In genomic region chr2:181290182-181290581, GRCh38 we compare ENCODE assay signal across 26 cellular contexts.
"Had no signal": no experiment of that assay in that cellular context is flagged by ENCODE, and none has a peak within 500 bp of the region (broad histone marks: within the 10 kb centered on the region; RNA-seq: fewer than 3 reads in every experiment).

No MANE protein-coding gene starts in this region.

- H3K36me3 ChIP-seq: esophagus squamous epithelium, lower lobe of right lung, ovary, sigmoid colon, suprapubic skin, transverse colon, upper lobe of right lung, uterus had no signal

- ATAC-seq: effector memory CD8-positive, alpha-beta T cell; left ventricle myocardium superior; lower lobe of right lung; naive thymus-derived CD8-positive, alpha-beta T cell; psoas muscle; right cardiac atrium; stimulated activated memory B cell treated with anti-CD40 and anti-IgM and Interleukin-4, amounts not matched to agents 10 μg/mL and 1 μg/mL and 100 μg/mL, for 72 hours; upper lobe of right lung had no signal

- DNase-seq: cortex of kidney; effector memory CD8-positive, alpha-beta T cell; erythroblast; esophagus squamous epithelium; foreskin melanocyte; hypothalamus; immature natural killer cell; islet precursor cell; left ventricle myocardium superior; lower lobe of right lung; naive thymus-derived CD8-positive, alpha-beta T cell; nephron progenitor cell; occipital lobe; ovary; posterior cingulate gyrus; psoas muscle; right cardiac atrium; sigmoid colon; stimulated activated CD4-positive, alpha-beta T cell treated with anti-CD3 and anti-CD28 coated beads, Interleukin-2, amount 100 ng/mL, for 24 hours; stimulated activated CD4-positive, alpha-beta T cell treated with anti-CD3 and anti-CD28 coated beads, Interleukin-4, amount 100 ng/mL, for 24 hours; transverse colon; upper lobe of right lung; uterus had no signal

- H3K36me3 Mint-ChIP-seq: stimulated activated memory B cell treated with anti-CD40 and anti-IgM and Interleukin-4, amounts not matched to agents 10 μg/mL and 1 μg/mL and 100 μg/mL, for 72 hours had no signal

- H3K9me3 Mint-ChIP-seq: effector memory CD8-positive, alpha-beta T cell; stimulated activated memory B cell treated with anti-CD40 and anti-IgM and Interleukin-4, amounts not matched to agents 10 μg/mL and 1 μg/mL and 100 μg/mL, for 72 hours had no signal

- H3K27ac ChIP-seq: esophagus squamous epithelium, lower lobe of right lung, ovary, psoas muscle, sigmoid colon, suprapubic skin, transverse colon, upper lobe of right lung, uterus had no signal

- H3K27me3 Mint-ChIP-seq: effector memory CD8-positive, alpha-beta T cell; naive thymus-derived CD8-positive, alpha-beta T cell; stimulated activated memory B cell treated with anti-CD40 and anti-IgM and Interleukin-4, amounts not matched to agents 10 μg/mL and 1 μg/mL and 100 μg/mL, for 72 hours; stimulated activated naive CD8-positive, alpha-beta T cell treated with anti-CD3 and anti-CD28 coated beads, Interleukin-15, Interleukin-2, amounts not matched to agents 100 ng/mL and 50 ng/mL, for 24 hours had no signal

- H3K4me1 Mint-ChIP-seq: nephron progenitor cell; stimulated activated memory B cell treated with anti-CD40 and anti-IgM and Interleukin-4, amounts not matched to agents 10 μg/mL and 1 μg/mL and 100 μg/mL, for 72 hours had no signal

- H3K4me3 Mint-ChIP-seq: effector memory CD8-positive, alpha-beta T cell; immature natural killer cell; naive thymus-derived CD8-positive, alpha-beta T cell; nephron progenitor cell; stimulated activated memory B cell treated with anti-CD40 and anti-IgM and Interleukin-4, amounts not matched to agents 10 μg/mL and 1 μg/mL and 100 μg/mL, for 72 hours; stimulated activated naive CD8-positive, alpha-beta T cell treated with anti-CD3 and anti-CD28 coated beads, Interleukin-15, Interleukin-2, amounts not matched to agents 100 ng/mL and 50 ng/mL, for 24 hours had no signal

- H3K27ac Mint-ChIP-seq: effector memory CD8-positive, alpha-beta T cell; naive thymus-derived CD8-positive, alpha-beta T cell; nephron progenitor cell; stimulated activated memory B cell treated with anti-CD40 and anti-IgM and Interleukin-4, amounts not matched to agents 10 μg/mL and 1 μg/mL and 100 μg/mL, for 72 hours; stimulated activated naive CD8-positive, alpha-beta T cell treated with anti-CD3 and anti-CD28 coated beads, Interleukin-15, Interleukin-2, amounts not matched to agents 100 ng/mL and 50 ng/mL, for 24 hours had no signal

- H3K4me1 ChIP-seq: esophagus squamous epithelium, lower lobe of right lung, psoas muscle, sigmoid colon, suprapubic skin, transverse colon, upper lobe of right lung, uterus had no signal

- H3K4me3 ChIP-seq: esophagus squamous epithelium, lower lobe of right lung, ovary, psoas muscle, sigmoid colon, suprapubic skin, transverse colon, upper lobe of right lung, uterus had no signal

- H3K9me3 ChIP-seq: lower lobe of right lung, ovary, psoas muscle, sigmoid colon, suprapubic skin, transverse colon, upper lobe of right lung, uterus had no signal

- H3K27me3 ChIP-seq: esophagus squamous epithelium, ovary, sigmoid colon, suprapubic skin, transverse colon, upper lobe of right lung had no signal
